8 cellular contexts compared by ENCODE assay signal in the genomic region with DNA sequence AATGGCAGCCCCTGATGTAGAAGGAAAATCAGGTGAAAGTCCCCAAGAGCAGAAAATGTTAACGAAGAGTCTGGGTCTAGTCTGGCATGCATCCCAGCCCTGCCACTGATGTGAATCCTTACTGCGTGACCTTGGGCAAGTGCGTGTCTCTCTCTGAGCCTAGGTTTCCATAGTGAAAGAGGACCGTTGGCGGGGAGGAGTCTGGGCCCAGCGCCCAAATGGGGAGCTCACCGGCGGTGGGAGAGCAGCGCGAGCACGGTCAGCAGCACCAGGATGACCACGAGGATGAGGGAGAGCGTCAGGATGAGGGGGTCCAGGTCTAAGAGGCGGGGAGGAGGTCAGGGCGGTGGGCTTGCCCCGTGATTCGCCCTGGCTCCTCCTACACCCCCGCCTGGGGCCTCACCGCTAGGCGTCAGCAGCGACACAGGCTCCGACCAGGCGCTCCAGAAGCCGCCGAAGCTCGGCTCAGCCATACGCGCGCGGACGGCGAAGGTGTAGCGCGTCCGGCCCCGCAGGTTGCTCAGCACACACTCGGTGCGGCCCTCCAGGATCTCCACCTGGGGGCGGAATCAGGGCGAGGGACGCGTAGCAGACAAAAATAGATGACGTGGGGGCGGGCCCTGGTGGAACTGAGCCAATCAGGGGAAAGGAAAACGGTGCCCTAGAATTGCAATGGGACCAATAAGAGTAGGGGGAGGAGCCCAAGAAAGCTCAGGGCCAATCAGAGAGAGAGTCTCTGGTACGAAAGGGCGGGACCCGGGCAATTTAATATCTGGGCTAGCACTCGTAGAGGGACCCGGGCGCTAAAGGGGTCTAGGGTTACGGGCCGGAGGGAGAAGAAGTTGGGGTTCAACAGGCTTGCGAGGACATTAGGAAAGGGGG. TPM values are rescaled to one million over a fixed set of nuclear protein-coding genes. Genes with fewer than 3 reads are reported as not detected.
DNase-seq lines count a peak whose midpoint lies in the region; ATAC-seq lines count a peak whose summit lies in the region.

No MANE protein-coding gene starts in this region.

- H3K27ac Mint-ChIP-seq in activated CD4-positive, alpha-beta T cell treated with anti-CD3 and anti-CD28 coated beads for 36 hours: peak overlapping the region; percentile 93

- CTCF ChIA-PET in activated CD4-positive, alpha-beta T cell treated with anti-CD3 and anti-CD28 coated beads for 36 hours (lab: Charles Lee): interaction anchor here (0.5 to 4.5 kb wide), 29 partner anchors 10 to 1291 kb away, joined by 3 to 24 read pairs (median 3); a partner anchor contains a TSS

- POLR2A ChIA-PET in activated CD4-positive, alpha-beta T cell treated with anti-CD3 and anti-CD28 coated beads for 36 hours (lab: Charles Lee): interaction anchor here (0.6 to 1.3 kb wide), 7 partner anchors 25 to 776 kb away, joined by 3 to 6 read pairs (median 4); a partner anchor contains a TSS

- H3K36me3 Mint-ChIP-seq in activated CD4-positive, alpha-beta T cell treated with anti-CD3 and anti-CD28 coated beads for 36 hours (ENCODE audit: low read depth): peaks cover 9% of the 10 kb centered on the region

- H3K27me3 Mint-ChIP-seq in activated CD4-positive, alpha-beta T cell treated with anti-CD3 and anti-CD28 coated beads for 36 hours: peaks cover 14% of the 10 kb centered on the region

- intact Hi-C loops in activated CD4-positive, alpha-beta T cell treated with anti-CD3 and anti-CD28 coated beads for 36 hours (cut with DNase I, micrococcal nuclease): loop anchor here (1.0 to 5.0 kb wide), 13 partner anchors 25 to 510 kb away; a partner anchor contains a TSS

- ATAC-seq in GM18873 (IDR thresholded peaks at IDR 0.05; ENCODE audit: low FRiP score, unreplicated experiment): peak; percentile 79
- peak; percentile 67 for ATAC-seq in HG03135 (IDR thresholded peaks at IDR 0.05; ENCODE audit: unreplicated experiment)
- peak; percentile 86 for ATAC-seq in activated CD4-positive, alpha-beta T cell treated with anti-CD3 and anti-CD28 coated beads for 36 hours

- peaks cover 46% of the 10 kb centered on the region for H3K4me1 Mint-ChIP-seq in activated CD4-positive, alpha-beta T cell treated with anti-CD3 and anti-CD28 coated beads for 36 hours

- peak; percentile 99 for DNase-seq in AG08395 (ENCODE audit: low spot score)
- DNase-seq in NCI-H446 (lab: John Stamatoyannopoulos, UW): peak; percentile 94 to 97
- peak; percentile 97 for DNase-seq in activated CD4-positive, alpha-beta T cell treated with anti-CD3 and anti-CD28 coated beads for 36 hours
- peak; percentile 99 for DNase-seq in left kidney (ENCODE audit: low read depth, low spot score)
- peak; percentile 97 for DNase-seq in stimulated activated CD4-positive, alpha-beta T cell treated with anti-CD3 and anti-CD28 coated beads, Interleukin-1b, Interleukin-23, amount 100 ng/mL, for 48 hours

- H3K9me3 Mint-ChIP-seq in activated CD4-positive, alpha-beta T cell treated with anti-CD3 and anti-CD28 coated beads for 36 hours (ENCODE audit: low read depth): no peaks in the 10 kb centered on the region

- peak overlapping the region; percentile 75 for H3K4me3 Mint-ChIP-seq in activated CD4-positive, alpha-beta T cell treated with anti-CD3 and anti-CD28 coated beads for 36 hours

- H3K27ac ChIP-seq in cingulate gyrus (ENCODE audit: low read depth, low read length): peak overlapping the region; percentile 93

RNA-seq across cellular contexts. Expression of a gene that starts 3.2 kb away (rescaled TPM):
- 1 to 10 TPM; 8.0 to 8.4 TPM for total RNA-seq in activated CD4-positive, alpha-beta T cell treated with anti-CD3 and anti-CD28 coated beads for 36 hours

RNA-seq across cellular contexts. Expression of a gene that starts 6.4 kb away (rescaled TPM):
- 1 to 10 TPM; 1.5 to 1.7 TPM for total RNA-seq in activated CD4-positive, alpha-beta T cell treated with anti-CD3 and anti-CD28 coated beads for 36 hours

RNA-seq across cellular contexts. Expression of a gene that starts 25.7 kb away (rescaled TPM):
- 1 to 10 TPM; 2.1 to 2.2 TPM for total RNA-seq in activated CD4-positive, alpha-beta T cell treated with anti-CD3 and anti-CD28 coated beads for 36 hours

RNA-seq across cellular contexts. Expression of a gene that starts 34.6 kb away (rescaled TPM):
- 10 to 100 TPM; 15.3 to 18.0 TPM for total RNA-seq in activated CD4-positive, alpha-beta T cell treated with anti-CD3 and anti-CD28 coated beads for 36 hours

RNA-seq across cellular contexts. Expression of a gene that starts 34.8 kb away (rescaled TPM):
- 10 to 100 TPM; 28.0 to 32.6 TPM for total RNA-seq in activated CD4-positive, alpha-beta T cell treated with anti-CD3 and anti-CD28 coated beads for 36 hours

Comparison
In these comparisons a context has a peak if more than half of its experiments do, and no peak if none do; other contexts are left out.
1. Peak in every context shown above with its lines: DNase-seq, ATAC-seq and H3K27ac ChIP-seq.